In the genomic region with DNA sequence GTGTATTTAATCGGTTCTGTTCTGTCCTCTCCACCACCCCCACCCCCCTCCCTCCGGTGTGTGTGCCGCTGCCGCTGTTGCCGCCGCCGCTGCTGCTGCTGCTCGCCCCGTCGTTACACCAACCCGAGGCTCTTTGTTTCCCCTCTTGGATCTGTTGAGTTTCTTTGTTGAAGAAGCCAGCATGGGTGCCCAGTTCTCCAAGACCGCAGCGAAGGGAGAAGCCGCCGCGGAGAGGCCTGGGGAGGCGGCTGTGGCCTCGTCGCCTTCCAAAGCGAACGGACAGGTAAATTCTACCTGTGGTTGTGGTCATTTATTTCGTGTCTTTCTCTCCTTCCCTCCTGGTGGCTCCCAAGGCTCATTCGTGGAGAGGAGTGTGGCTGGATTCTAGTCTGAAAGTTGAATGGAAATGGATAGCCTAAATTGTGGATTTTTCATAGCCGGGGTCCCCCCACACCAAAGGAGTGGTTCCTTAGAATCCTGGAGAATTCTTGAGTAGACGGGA, we compare ENCODE assay signal across 8 cellular contexts. TPM values are rescaled to one million over a fixed set of nuclear protein-coding genes. Genes with fewer than 3 reads are reported as not detected.
A peak's percentile ranks its signal among the peaks of the same experiment; 100 is the strongest.
DNase-seq lines count a peak whose midpoint lies in the region; ATAC-seq, FAIRE-seq and TF ChIP-seq lines count a peak whose summit lies in the region.

No MANE protein-coding gene starts in this region.

- ATAC-seq in activated T-helper 17 cell treated with anti-CD3 and anti-CD28 coated beads, Interleukin-2, amount 50 U/mL, for 72 hours (replicated peaks): no peak
- ATAC-seq in GM21515 (IDR thresholded peaks at IDR 0.05; ENCODE audit: unreplicated experiment): no peak

- H3K4me3 ChIP-seq in AG04450 (ENCODE audit: low read depth, low read length): peak overlapping the region; percentile 99
- peak overlapping the region; percentile 60 to 78 for H3K4me3 ChIP-seq in right atrium auricular region
- H3K4me3 ChIP-seq in small intestine (ENCODE audit: low read depth in 1 of 2, low read length in 2 of 2): peak overlapping the region; percentile 69 to 89

- no peaks in the 10 kb centered on the region for H3K36me3 ChIP-seq in right atrium auricular region
- H3K36me3 ChIP-seq in small intestine (ENCODE audit: control insufficient read depth in 2 of 2, insufficient read depth in 2 of 2, low read length in 2 of 2): no peaks in the 10 kb centered on the region

- H3K9me3 ChIP-seq in AG04450 (ENCODE audit: control insufficient read depth, insufficient read depth, low read length): peaks cover 3% of the 10 kb centered on the region; the same call in 1 of the 2 replicates
- H3K9me3 ChIP-seq in right atrium auricular region: no peaks in the 10 kb centered on the region
- H3K9me3 ChIP-seq in small intestine (ENCODE audit: control insufficient read depth, low read depth): no peaks in the 10 kb centered on the region

- peaks cover 30% of the 10 kb centered on the region for H3K27me3 Mint-ChIP-seq in activated T-helper 17 cell treated with anti-CD3 and anti-CD28 coated beads, Interleukin-2, amount 50 U/mL, for 72 hours

- no peak overlapping the region for H3K4me3 Mint-ChIP-seq in activated T-helper 17 cell treated with anti-CD3 and anti-CD28 coated beads, Interleukin-2, amount 50 U/mL, for 72 hours

- peaks cover 9% of the 10 kb centered on the region for H3K36me3 Mint-ChIP-seq in activated T-helper 17 cell treated with anti-CD3 and anti-CD28 coated beads, Interleukin-2, amount 50 U/mL, for 72 hours (ENCODE audit: low read depth)

- DNase-seq in AG04450 (ENCODE audit: low read depth, low spot score) (no peak), GM19238 (ENCODE audit: insufficient read length, low spot score) (peak; percentile 33), right atrium auricular region (ENCODE audit: low spot score) (no peak), small intestine (peak; percentile 54), NCI-H1694 treated with DMSO at 0.1 percent for 48 hours (lab: John Stamatoyannopoulos, UW) (no peak)
- no peak for DNase-seq in stimulated activated CD4-positive, alpha-beta T cell treated with anti-CD3 and anti-CD28 coated beads, Interleukin-4, amount 100 ng/mL, for 4 hours

- H3K27ac ChIP-seq in AG04450 (ENCODE audit: low read depth, low read length): peak overlapping the region; percentile 98
- peak overlapping the region; percentile 94 to 95 for H3K27ac ChIP-seq in right atrium auricular region
- peak overlapping the region; percentile 98 to 100 for H3K27ac ChIP-seq in small intestine (ENCODE audit: low read depth in 1 of 2, low read length in 1 of 2)

- no peaks in the 10 kb centered on the region for H3K27me3 ChIP-seq in AG04450 (ENCODE audit: control insufficient read depth, insufficient read depth, low read length)
- H3K27me3 ChIP-seq in right atrium auricular region: no peaks in the 10 kb centered on the region
- no peaks in the 10 kb centered on the region for H3K27me3 ChIP-seq in small intestine (ENCODE audit: control insufficient read depth in 2 of 2, insufficient read depth in 2 of 2, low read length in 2 of 2)

- peak overlapping the region; percentile 26 for H3K27ac Mint-ChIP-seq in activated T-helper 17 cell treated with anti-CD3 and anti-CD28 coated beads, Interleukin-2, amount 50 U/mL, for 72 hours

- POLR2A ChIA-PET in AG04450 (lab: Yijun Ruan, JAX): interaction anchor here (0.7 to 2.5 kb wide), 4 partner anchors 94 to 1018 kb away, joined by 3 to 12 read pairs (median 6); no protein-coding TSS in a partner anchor

- peaks cover 12% of the 10 kb centered on the region for H3K4me1 Mint-ChIP-seq in activated T-helper 17 cell treated with anti-CD3 and anti-CD28 coated beads, Interleukin-2, amount 50 U/mL, for 72 hours

- CTCF ChIA-PET in AG04450 (lab: Charles Lee): interaction anchor here (1.1 to 1.8 kb wide), 6 partner anchors 417 to 853 kb away, joined by 3 to 11 read pairs (median 5); no protein-coding TSS in a partner anchor

- 0 to 2% (median 0%) methylated on average over 25 of the region's 25 CpGs for WGBS in small intestine, 3 donors

- TF ChIP-seq CTCF in AG04450 (IDR thresholded peaks at IDR 0.05; ENCODE audit: low read depth, low read length): no peak
- TF ChIP-seq CTCF in right atrium auricular region (IDR thresholded peaks at IDR 0.05): no peak

- no peaks in the 10 kb centered on the region for H3K9me3 Mint-ChIP-seq in activated T-helper 17 cell treated with anti-CD3 and anti-CD28 coated beads, Interleukin-2, amount 50 U/mL, for 72 hours

- FAIRE-seq in small intestine (lab: Jason Lieb, UNC): no peak

- H3K4me1 ChIP-seq in right atrium auricular region: peaks cover 0 to 10% of the 10 kb centered on the region in 2 donors
- H3K4me1 ChIP-seq in small intestine (ENCODE audit: control insufficient read depth in 2 of 2, insufficient read depth in 1 of 2, low read depth in 1 of 2, low read length in 1 of 2): no peaks in the 10 kb centered on the region

RNA-seq across cellular contexts. Expression of gene MARCKS, which starts 0.5 kb away (rescaled TPM):
- 81.3 and 127 TPM in 2 replicates for polyA plus RNA-seq in AG04450 (2011; rRNA removed)
- 29.2 and 56.8 TPM in 2 replicates for polyA minus RNA-seq in AG04450 (2011; rRNA and poly(A)+ RNA removed)
- total RNA-seq in activated T-helper 17 cell treated with anti-CD3 and anti-CD28 coated beads, Interleukin-2, amount 50 U/mL, for 72 hours: under 1 TPM; 0.17 to 0.40 TPM
- total RNA-seq in right atrium auricular region: 10 to 100 TPM in 1 of 2 donors, 1 to 10 TPM in 1; 9.8 to 13.5 TPM
- polyA plus RNA-seq in small intestine: 10 to 100 TPM; 18.1 to 32.5 (median 20.0) TPM

Comparison
In these comparisons a context has a peak if more than half of its experiments do, and no peak if none do; other contexts are left out.
1. DNase-seq: peak in GM19238 (single experiment) and small intestine (single experiment); none in AG04450 (single experiment), right atrium auricular region (single experiment), NCI-H1694 treated with DMSO at 0.1 percent for 48 hours (single experiment) and stimulated activated CD4-positive, alpha-beta T cell treated with anti-CD3 and anti-CD28 coated beads, Interleukin-4, amount 100 ng/mL, for 4 hours (0 of 2).
2. RNA of gene MARCKS, which starts 0.5 kb away (total RNA-seq): 9.8 to 13.5 TPM in right atrium auricular region; 0.17 to 0.40 TPM in activated T-helper 17 cell treated with anti-CD3 and anti-CD28 coated beads, Interleukin-2, amount 50 U/mL, for 72 hours; every median in the first group is over 4 times any median in the second.
3. Peak in every context shown above with its lines, with median percentiles within 50 percentile points of each other: H3K27ac ChIP-seq and H3K4me3 ChIP-seq.